In genomic region chr10:77034795-77035194, GRCh38 we compare ENCODE assay signal across 26 cellular contexts.
"Had no signal": no experiment of that assay in that cellular context is flagged by ENCODE, and none has a peak within 500 bp of the region (broad histone marks: within the 10 kb centered on the region; RNA-seq: fewer than 3 reads in every experiment).

No MANE protein-coding gene starts in this region.

- H3K4me3 Mint-ChIP-seq: immature natural killer cell; memory B cell; mesothelial cell of epicardium; naive B cell; natural killer cell treated with Interleukin-12 subunit alpha and Interleukin-12 subunit beta and Interleukin-15 and Interleukin-18, amount 100 ng/mL, for 72 hours; neural progenitor cell; stimulated activated naive B cell treated with anti-CD40 and anti-IgM and Interleukin-4, amounts not matched to agents 10 μg/mL and 1 μg/mL and 100 μg/mL, for 72 hours; stimulated activated naive CD8-positive, alpha-beta T cell treated with anti-CD3 and anti-CD28 coated beads, Interleukin-15, amount 100 ng/mL, for 72 hours; type B pancreatic cell had no signal

- ATAC-seq: left ventricle myocardium superior; lower lobe of right lung; mucosa of descending colon; natural killer cell treated with Interleukin-12 subunit alpha and Interleukin-12 subunit beta and Interleukin-15 and Interleukin-18, amount 100 ng/mL, for 72 hours; right cardiac atrium; stimulated activated naive B cell treated with anti-CD40 and anti-IgM and Interleukin-4, amounts not matched to agents 10 μg/mL and 1 μg/mL and 100 μg/mL, for 72 hours; stimulated activated naive CD8-positive, alpha-beta T cell treated with anti-CD3 and anti-CD28 coated beads, Interleukin-15, amount 100 ng/mL, for 72 hours had no signal

- FAIRE-seq: keratinocyte had no signal

- H3K4me1 ChIP-seq: psoas muscle, testis had no signal

- H3K36me3 Mint-ChIP-seq: immature natural killer cell; memory B cell; mesothelial cell of epicardium; naive B cell; natural killer cell treated with Interleukin-12 subunit alpha and Interleukin-12 subunit beta and Interleukin-15 and Interleukin-18, amount 100 ng/mL, for 72 hours; neural progenitor cell; stimulated activated naive B cell treated with anti-CD40 and anti-IgM and Interleukin-4, amounts not matched to agents 10 μg/mL and 1 μg/mL and 100 μg/mL, for 72 hours; type B pancreatic cell had no signal

- DNase-seq: caudate nucleus; cerebellar nuclear complex; cortex of kidney; foreskin fibroblast; hypothalamus; immature natural killer cell; left ventricle myocardium superior; lower lobe of right lung; mucosa of descending colon; naive B cell; posterior cingulate gyrus; spleen; stimulated activated CD4-positive, alpha-beta T cell treated with anti-CD3 and anti-CD28 coated beads, Interleukin-4, amount 100 ng/mL, for 4 hours; stimulated activated naive B cell treated with anti-CD40 and anti-IgM and Interleukin-4, amounts not matched to agents 10 μg/mL and 1 μg/mL and 100 μg/mL, for 72 hours; stimulated activated naive CD8-positive, alpha-beta T cell treated with anti-CD3 and anti-CD28 coated beads, Interleukin-15, amount 100 ng/mL, for 72 hours; tibial artery had no signal

- H3K27ac Mint-ChIP-seq: immature natural killer cell; memory B cell; mesothelial cell of epicardium; natural killer cell treated with Interleukin-12 subunit alpha and Interleukin-12 subunit beta and Interleukin-15 and Interleukin-18, amount 100 ng/mL, for 72 hours; neural progenitor cell; stimulated activated naive B cell treated with anti-CD40 and anti-IgM and Interleukin-4, amounts not matched to agents 10 μg/mL and 1 μg/mL and 100 μg/mL, for 72 hours; type B pancreatic cell had no signal

- H3K27me3 ChIP-seq: neural progenitor cell, spleen, testis, tibial artery had no signal

- H3K9me3 Mint-ChIP-seq: immature natural killer cell; memory B cell; mesothelial cell of epicardium; natural killer cell treated with Interleukin-12 subunit alpha and Interleukin-12 subunit beta and Interleukin-15 and Interleukin-18, amount 100 ng/mL, for 72 hours; neural progenitor cell; stimulated activated naive B cell treated with anti-CD40 and anti-IgM and Interleukin-4, amounts not matched to agents 10 μg/mL and 1 μg/mL and 100 μg/mL, for 72 hours; stimulated activated naive CD8-positive, alpha-beta T cell treated with anti-CD3 and anti-CD28 coated beads, Interleukin-15, amount 100 ng/mL, for 72 hours; type B pancreatic cell had no signal

- H3K4me3 ChIP-seq: lower lobe of right lung, mucosa of descending colon, neural progenitor cell, psoas muscle, skin epidermis, spleen, testis, tibial artery had no signal

- H3K36me3 ChIP-seq: lower lobe of right lung, neural progenitor cell, spleen had no signal

- H3K4me1 Mint-ChIP-seq: immature natural killer cell; memory B cell; naive B cell; stimulated activated naive B cell treated with anti-CD40 and anti-IgM and Interleukin-4, amounts not matched to agents 10 μg/mL and 1 μg/mL and 100 μg/mL, for 72 hours; stimulated activated naive CD8-positive, alpha-beta T cell treated with anti-CD3 and anti-CD28 coated beads, Interleukin-15, amount 100 ng/mL, for 72 hours had no signal

- H3K9me3 ChIP-seq: lower lobe of right lung, mucosa of descending colon, psoas muscle, spleen, testis, tibial artery had no signal

- H3K27ac ChIP-seq: lower lobe of right lung, neural progenitor cell, psoas muscle, skin epidermis, spleen, testis, tibial artery had no signal
